1 cellular context compared by ENCODE assay signal in the genomic region with DNA sequence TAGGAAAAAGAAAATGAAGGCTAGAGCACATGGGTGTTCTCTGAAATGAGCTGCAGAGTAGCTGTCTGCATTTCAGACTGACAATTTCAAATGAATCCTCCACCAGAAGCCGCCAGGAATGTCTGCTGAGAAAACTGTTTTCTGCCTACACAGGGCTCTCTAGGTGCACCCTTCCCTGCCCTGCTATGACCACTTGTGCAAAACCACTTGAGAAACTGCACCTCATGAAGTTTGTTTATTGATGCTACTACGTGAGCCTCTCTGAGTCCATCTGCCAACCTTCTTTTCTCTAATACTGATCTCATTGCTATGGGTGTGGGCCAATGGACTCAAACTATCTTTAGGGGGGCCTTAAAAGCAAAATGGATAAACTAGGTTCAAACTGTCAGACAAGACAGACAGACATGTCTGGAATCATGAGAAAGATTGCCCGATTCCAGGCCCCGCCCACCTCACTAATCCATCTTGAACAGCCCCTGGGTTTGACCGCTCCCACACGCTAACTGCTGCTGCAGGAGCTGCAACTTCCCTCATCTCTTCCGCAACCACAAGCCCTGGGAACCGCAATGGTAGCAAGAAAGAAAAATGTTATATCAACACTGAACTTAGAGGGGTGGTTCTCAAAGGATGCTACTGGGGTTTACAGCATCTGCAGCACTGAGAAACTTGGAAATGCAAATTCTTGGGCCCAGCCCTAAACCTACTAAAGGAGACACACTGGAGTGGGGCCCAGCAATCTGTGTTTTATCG.
TF ChIP-seq lines count a peak whose summit lies in the region.

No MANE protein-coding gene starts in this region.

TF ChIP-seq in SK-N-SH, 30 proteins besides CTCF, POLR2A, EP300 and RAD21 (continued from another document):
- TF ChIP-seq ZBTB33 (IDR thresholded peaks at IDR 0.05; ENCODE audit: borderline replicate concordance, low read depth): no peak
- TF ChIP-seq, protein P1, sequence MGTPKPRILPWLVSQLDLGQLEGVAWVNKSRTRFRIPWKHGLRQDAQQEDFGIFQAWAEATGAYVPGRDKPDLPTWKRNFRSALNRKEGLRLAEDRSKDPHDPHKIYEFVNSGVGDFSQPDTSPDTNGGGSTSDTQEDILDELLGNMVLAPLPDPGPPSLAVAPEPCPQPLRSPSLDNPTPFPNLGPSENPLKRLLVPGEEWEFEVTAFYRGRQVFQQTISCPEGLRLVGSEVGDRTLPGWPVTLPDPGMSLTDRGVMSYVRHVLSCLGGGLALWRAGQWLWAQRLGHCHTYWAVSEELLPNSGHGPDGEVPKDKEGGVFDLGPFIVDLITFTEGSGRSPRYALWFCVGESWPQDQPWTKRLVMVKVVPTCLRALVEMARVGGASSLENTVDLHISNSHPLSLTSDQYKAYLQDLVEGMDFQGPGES (IDR thresholded peaks at IDR 0.05; ENCODE audit: low read depth, low read length): no peak
- no peak for TF ChIP-seq USF1 (IDR thresholded peaks at IDR 0.05; ENCODE audit: borderline replicate concordance, low read depth)
